ENCODE assay signal across 8 cellular contexts in genomic region chr6:30721198-30722024, GRCh38. TPM values are rescaled to one million over a fixed set of nuclear protein-coding genes. Genes with fewer than 3 reads are reported as not detected.
DNase-seq lines count a peak whose midpoint lies in the region; ATAC-seq and TF ChIP-seq lines count a peak whose summit lies in the region.

No MANE protein-coding gene starts in this region.

- H3K4me3 ChIP-seq in BLaER1 (peak overlapping the region; percentile 94), SK-N-MC (peak overlapping the region; percentile 85), suprapubic skin (peak overlapping the region; percentile 91)

- no peak for TF ChIP-seq CTCF in omental fat pad (IDR thresholded peaks at IDR 0.05)
- peak in 1 of 2 donors; percentile 76 for TF ChIP-seq CTCF in suprapubic skin (IDR thresholded peaks at IDR 0.05)

- WGBS in suprapubic skin: 0% methylated on average over 59 of the region's 71 CpGs

- H3K27ac ChIP-seq in BLaER1: peak overlapping the region; percentile 98
- peak overlapping the region; percentile 98 for H3K27ac ChIP-seq in SK-N-MC
- H3K27ac ChIP-seq in suprapubic skin: peak overlapping the region; percentile 96

- TF ChIP-seq EP300 in suprapubic skin (IDR thresholded peaks at IDR 0.05): no peak

- peaks cover 59% of the 10 kb centered on the region for H3K4me1 ChIP-seq in BLaER1
- H3K4me1 ChIP-seq in suprapubic skin: peaks cover 67% of the 10 kb centered on the region

- H3K9me3 ChIP-seq in BLaER1: no peaks in the 10 kb centered on the region
- H3K9me3 ChIP-seq in SK-N-MC (ENCODE audit: low read depth, low read length): no peaks in the 10 kb centered on the region
- H3K9me3 ChIP-seq in suprapubic skin: no peaks in the 10 kb centered on the region

- H3K36me3 ChIP-seq in BLaER1 (peaks cover 49% of the 10 kb centered on the region), SK-N-MC (ENCODE audit: insufficient read depth, low read length) (peaks cover 49% of the 10 kb centered on the region), suprapubic skin (peaks cover 35% of the 10 kb centered on the region)

- ATAC-seq in GM19463 (IDR thresholded peaks at IDR 0.05; ENCODE audit: unreplicated experiment) (peak; percentile 24), omental fat pad (ENCODE audit: low FRiP score) (peak; percentile 50)

- peaks cover 51% of the 10 kb centered on the region for H4K20me1 ChIP-seq in BLaER1

- H3K27me3 ChIP-seq in BLaER1 (no peaks in the 10 kb centered on the region), suprapubic skin (no peaks in the 10 kb centered on the region)

- TF ChIP-seq POLR2A in suprapubic skin (IDR thresholded peaks at IDR 0.05): peak in 1 of 2 donors; percentile 28

- H3K4me2 ChIP-seq in BLaER1: peak overlapping the region; percentile 89

- H3K9ac ChIP-seq in BLaER1: peak overlapping the region; percentile 100
- H3K9ac ChIP-seq in SK-N-MC (ENCODE audit: insufficient read length): peak overlapping the region; percentile 99

- DNase-seq in NCI-H1048 (lab: John Stamatoyannopoulos, UW) (peak; percentile 56), SK-N-MC (ENCODE audit: low read depth, low spot score) (no peak), globus pallidus (ENCODE audit: low spot score) (peak; percentile 86), omental fat pad (ENCODE audit: low spot score) (peak; percentile 84), suprapubic skin (ENCODE audit: low spot score in 2 of 2) (peak; percentile 92 to 94)
- DNase-seq in activated naive CD4-positive, alpha-beta T cell treated with anti-CD3 and anti-CD28 coated beads, Interleukin-2, amount 50 U/mL, for 16 hours: peak; percentile 98

RNA-seq across cellular contexts. Expression of gene TUBB, which starts 1.3 kb away (rescaled TPM):
- 100 to 1,000 TPM; 229 to 281 (median 256) TPM for total RNA-seq in omental fat pad
- total RNA-seq in suprapubic skin: 100 to 1,000 TPM; 166 to 348 (median 244) TPM

RNA-seq across cellular contexts. Expression of gene MDC1, which starts 4.3 kb away (rescaled TPM):
- total RNA-seq in omental fat pad: 10 to 100 TPM in 1 of 4 donors, 1 to 10 TPM in 3; 6.2 to 15.0 (median 7.2) TPM
- total RNA-seq in suprapubic skin: 10 to 100 TPM; 10.4 to 27.0 (median 16.3) TPM

RNA-seq across cellular contexts. Expression of gene FLOT1, which starts 21.1 kb away (rescaled TPM):
- total RNA-seq in omental fat pad: 100 to 1,000 TPM in 3 of 4 donors, 10 to 100 TPM in 1; 90.2 to 156 (median 142) TPM
- total RNA-seq in suprapubic skin: 10 to 100 TPM; 28.4 to 60.8 (median 45.5) TPM

RNA-seq across cellular contexts. Expression of gene IER3, which starts 22.9 kb away (rescaled TPM):
- total RNA-seq in omental fat pad (100 to 1,000 TPM in 1 of 4 donors, 10 to 100 TPM in 2, 1 to 10 TPM in 1; 6.8 to 224 (median 43.4) TPM), suprapubic skin (10 to 100 TPM; 22.0 to 86.2 (median 45.8) TPM)

RNA-seq across cellular contexts. Expression of gene NRM, which starts 30.6 kb away (rescaled TPM):
- total RNA-seq in omental fat pad: 1 to 10 TPM; 2.9 to 5.8 (median 3.7) TPM
- 1 to 10 TPM; 2.3 to 9.0 (median 6.8) TPM for total RNA-seq in suprapubic skin
